In the genomic region with DNA sequence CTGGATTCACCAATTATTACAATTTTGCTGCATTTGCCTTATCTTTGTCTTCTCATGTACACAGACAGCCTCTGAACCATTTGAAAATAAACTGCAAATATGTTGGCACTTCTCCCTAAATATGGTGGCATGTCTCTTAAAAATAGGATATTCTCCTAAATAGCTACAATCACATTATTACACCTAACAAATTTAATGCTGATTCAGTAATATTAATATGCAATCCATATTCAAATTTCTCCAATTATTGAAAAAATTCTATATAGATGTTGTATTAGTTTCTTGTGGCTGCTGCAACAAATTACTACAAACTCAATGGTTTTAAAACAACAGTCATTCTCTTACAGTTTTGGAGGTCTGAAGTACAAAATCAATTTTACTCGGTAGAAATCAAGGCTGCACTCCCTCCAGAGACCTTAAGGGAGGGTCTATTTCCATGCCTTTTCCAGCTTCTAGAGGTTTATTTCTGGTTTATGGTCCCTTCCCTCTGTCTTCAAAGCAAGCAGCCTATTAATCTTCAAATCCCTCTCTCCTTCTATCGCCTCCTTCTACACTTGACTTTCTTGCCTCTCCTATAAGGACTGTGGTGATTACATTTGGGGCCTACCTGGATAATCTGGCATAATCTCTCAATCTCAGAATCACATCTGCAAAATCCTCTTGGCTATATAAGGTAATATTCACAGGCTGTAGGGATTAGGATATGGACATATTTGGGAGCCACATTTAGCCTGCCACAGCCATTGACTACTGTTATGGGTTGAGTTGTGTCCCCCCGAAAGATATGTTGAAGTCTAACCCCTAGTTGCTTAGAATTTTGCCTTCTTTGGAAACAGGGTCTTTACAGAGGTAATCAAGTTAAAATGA, we compare ENCODE assay signal across 10 cellular contexts. TPM values are rescaled to one million over a fixed set of nuclear protein-coding genes. Genes with fewer than 3 reads are reported as not detected.
DNase-seq lines count a peak whose midpoint lies in the region; ATAC-seq and TF ChIP-seq lines count a peak whose summit lies in the region.
"Had no signal": no experiment of that assay in that cellular context is flagged by ENCODE, and none has a peak within 500 bp of the region (broad histone marks: within the 10 kb centered on the region; RNA-seq: fewer than 3 reads in every experiment).

No MANE protein-coding gene starts in this region.

- H3K9ac ChIP-seq in endodermal cell (ENCODE audit: extremely low read depth, low read length, poor library complexity, severe bottlenecking): no peak overlapping the region

- H3K9me3 Mint-ChIP-seq in stimulated activated naive CD8-positive, alpha-beta T cell treated with anti-CD3 and anti-CD28 coated beads, Interleukin-15, Interleukin-2, amounts not matched to agents 100 ng/mL and 50 ng/mL, for 24 hours: no peaks in the 10 kb centered on the region
- H3K9me3 Mint-ChIP-seq in endodermal cell: no peaks in the 10 kb centered on the region

- no peaks in the 10 kb centered on the region for H3K36me3 ChIP-seq in endodermal cell (ENCODE audit: control insufficient read depth, insufficient read depth, low read length)

- intact Hi-C loops in left colon (cut with DNase I, micrococcal nuclease): no loop called here

- TF ChIP-seq CTCF in endodermal cell (conservative IDR thresholded peaks at IDR 0.05): no peak

- H3K4me3 ChIP-seq in endodermal cell (ENCODE audit: low read length): no peak overlapping the region
- H3K4me3 ChIP-seq: esophagus muscularis mucosa, SJSA1 had no signal

- peak overlapping the region; percentile 86 for H3K27ac Mint-ChIP-seq in stimulated activated naive CD8-positive, alpha-beta T cell treated with anti-CD3 and anti-CD28 coated beads, Interleukin-15, Interleukin-2, amounts not matched to agents 100 ng/mL and 50 ng/mL, for 24 hours
- H3K27ac Mint-ChIP-seq in endodermal cell: peak overlapping the region; percentile 14

- H3K36me3 Mint-ChIP-seq in stimulated activated naive CD8-positive, alpha-beta T cell treated with anti-CD3 and anti-CD28 coated beads, Interleukin-15, Interleukin-2, amounts not matched to agents 100 ng/mL and 50 ng/mL, for 24 hours (ENCODE audit: low read depth): peaks cover 33% of the 10 kb centered on the region
- H3K36me3 Mint-ChIP-seq in endodermal cell (ENCODE audit: low read depth): no peaks in the 10 kb centered on the region

- H3K27ac ChIP-seq in endodermal cell (ENCODE audit: low read depth, low read length): no peak overlapping the region
- H3K27ac ChIP-seq: esophagus muscularis mucosa, SJSA1 had no signal

- no peaks in the 10 kb centered on the region for H3K27me3 Mint-ChIP-seq in stimulated activated naive CD8-positive, alpha-beta T cell treated with anti-CD3 and anti-CD28 coated beads, Interleukin-15, Interleukin-2, amounts not matched to agents 100 ng/mL and 50 ng/mL, for 24 hours
- no peaks in the 10 kb centered on the region for H3K27me3 Mint-ChIP-seq in endodermal cell (ENCODE audit: insufficient read depth)

- 87 to 100% methylated on average over 2 to 3 of the region's 3 CpGs for WGBS in endodermal cell (ENCODE audit: insufficient coverage in 1 of 2, insufficient read length in 1 of 2), 2 experiments

- no peak for DNase-seq in stimulated activated naive CD8-positive, alpha-beta T cell treated with anti-CD3 and anti-CD28 coated beads, Interleukin-15, Interleukin-2, amounts not matched to agents 100 U/mL and 50 U/mL, for 24 hours
- peak; percentile 10 for DNase-seq in RKO (ENCODE audit: low spot score)
- DNase-seq in endodermal cell: peak; percentile 27
- DNase-seq in kidney tubule cell (ENCODE audit: low spot score): no peak
- DNase-seq in activated effector memory CD4-positive, alpha-beta T cell treated with Interleukin-2 at 50 U/mL for 16 hours: no peak
- DNase-seq in left colon: no peak

- H3K9me3 ChIP-seq in endodermal cell (ENCODE audit: control insufficient read depth, low read length): no peaks in the 10 kb centered on the region
- H3K9me3 ChIP-seq: esophagus muscularis mucosa, SJSA1 had no signal

- H3K4me1 Mint-ChIP-seq in stimulated activated naive CD8-positive, alpha-beta T cell treated with anti-CD3 and anti-CD28 coated beads, Interleukin-15, Interleukin-2, amounts not matched to agents 100 ng/mL and 50 ng/mL, for 24 hours (ENCODE audit: low read depth): peaks cover 59% of the 10 kb centered on the region
- peaks cover 37% of the 10 kb centered on the region for H3K4me1 Mint-ChIP-seq in endodermal cell

- no peak for ATAC-seq in stimulated activated naive CD8-positive, alpha-beta T cell treated with anti-CD3 and anti-CD28 coated beads, Interleukin-15, Interleukin-2, amounts not matched to agents 100 U/mL and 50 U/mL, for 24 hours
- ATAC-seq in GM21423 (IDR thresholded peaks at IDR 0.05; ENCODE audit: unreplicated experiment) (no peak), left colon (no peak)

- H3K27me3 ChIP-seq in endodermal cell (ENCODE audit: control insufficient read depth, insufficient read depth, low read length, poor library complexity, severe bottlenecking): no peaks in the 10 kb centered on the region
- H3K27me3 ChIP-seq: esophagus muscularis mucosa, SJSA1 had no signal

- no peaks in the 10 kb centered on the region for H3K4me1 ChIP-seq in endodermal cell (ENCODE audit: control insufficient read depth, insufficient read depth, low read length)

- H3K4me3 Mint-ChIP-seq in stimulated activated naive CD8-positive, alpha-beta T cell treated with anti-CD3 and anti-CD28 coated beads, Interleukin-15, Interleukin-2, amounts not matched to agents 100 ng/mL and 50 ng/mL, for 24 hours: no peak overlapping the region
- H3K4me3 Mint-ChIP-seq in endodermal cell: no peak overlapping the region

RNA-seq across cellular contexts. Expression of gene BOLA1, which starts 52.5 kb away (rescaled TPM):
- 10 to 100 TPM; 10.2 to 14.7 TPM for total RNA-seq in endodermal cell
- 4.1 TPM for polyA plus RNA-seq in endodermal cell (2013, experiment 1 of 2)
- 3.6 TPM for polyA plus RNA-seq in endodermal cell (2013, experiment 2 of 2)
- total RNA-seq in left colon: 10 to 100 TPM; 11.0 to 12.6 TPM

Comparison
In these comparisons a context has a peak if more than half of its experiments do, and no peak if none do; other contexts are left out.
1. DNase-seq: peak in RKO (single experiment) and endodermal cell (single experiment); none in stimulated activated naive CD8-positive, alpha-beta T cell treated with anti-CD3 and anti-CD28 coated beads, Interleukin-15, Interleukin-2, amounts not matched to agents 100 U/mL and 50 U/mL, for 24 hours (single experiment), kidney tubule cell (single experiment), activated effector memory CD4-positive, alpha-beta T cell treated with Interleukin-2 at 50 U/mL for 16 hours (single experiment) and left colon (0 of 2).